23 cellular contexts compared by ENCODE assay signal in the genomic region with DNA sequence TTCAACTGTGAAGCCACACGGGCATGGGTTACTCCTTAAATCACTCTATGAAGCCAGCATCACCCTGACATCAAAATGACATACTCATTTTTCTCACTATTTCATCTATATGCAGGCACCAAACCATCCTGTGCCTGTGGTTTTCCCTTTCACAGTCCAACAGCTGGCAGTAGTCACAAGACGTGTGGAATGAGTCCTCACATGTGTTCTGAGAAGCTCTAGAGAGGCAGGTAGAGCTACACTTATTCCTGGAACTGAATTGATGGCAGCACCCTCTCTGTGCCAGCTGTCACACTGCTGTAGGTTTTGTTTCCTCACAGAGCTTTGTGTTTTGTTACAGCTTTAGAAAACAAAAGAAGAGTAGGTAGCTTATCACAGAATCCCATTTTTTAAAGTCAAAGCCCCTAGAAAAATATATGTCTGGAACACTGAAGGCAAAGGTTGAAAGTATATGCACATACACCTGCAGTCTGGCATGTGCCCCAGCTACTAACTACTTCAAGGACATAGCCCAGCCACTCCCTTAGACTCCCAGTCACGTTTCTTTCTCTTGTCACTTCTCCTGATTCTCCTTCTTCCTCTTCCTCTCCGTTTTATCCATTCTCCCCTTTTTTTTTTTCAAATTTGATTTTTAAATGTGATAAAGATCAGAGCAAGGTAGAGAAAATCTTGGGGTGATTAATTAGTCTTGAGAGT.
A peak's percentile ranks its signal among the peaks of the same experiment; 100 is the strongest.
DNase-seq lines count a peak whose midpoint lies in the region; ATAC-seq and TF ChIP-seq lines count a peak whose summit lies in the region.
"Had no signal": no experiment of that assay in that cellular context is flagged by ENCODE, and none has a peak within 500 bp of the region (broad histone marks: within the 10 kb centered on the region; RNA-seq: fewer than 3 reads in every experiment).

No MANE protein-coding gene starts in this region.

- H3K4me3 ChIP-seq in left lung: no peak overlapping the region
- H3K4me3 ChIP-seq: GM23338, PC-9, psoas muscle, smooth muscle cell had no signal

- H3K9me3 Mint-ChIP-seq in activated CD8-positive, alpha-beta T cell treated with anti-CD3 and anti-CD28 coated beads, Interleukin-2, amount 10 ng/mL, durations not matched to agents 7 days and 5 days (ENCODE audit: insufficient read depth): peaks cover 15% of the 10 kb centered on the region

- H3K27ac ChIP-seq in left lung: no peak overlapping the region
- H3K27ac ChIP-seq: PC-9, psoas muscle had no signal

- H3K36me3 ChIP-seq in left lung: peaks cover 0 to 3% of the 10 kb centered on the region in 2 donors

- CTCF ChIA-PET in activated CD8-positive, alpha-beta T cell treated with anti-CD3 and anti-CD28 coated beads, Interleukin-2, amount 10 ng/mL, durations not matched to agents 7 days and 5 days (lab: Charles Lee): no interaction called here

- POLR2A ChIA-PET in activated CD8-positive, alpha-beta T cell treated with anti-CD3 and anti-CD28 coated beads, Interleukin-2, amount 10 ng/mL, durations not matched to agents 7 days and 5 days (lab: Charles Lee): no interaction called here

- intact Hi-C loops in left lung (cut with DNase I): no loop called here

- H3K27me3 ChIP-seq in left lung: no peaks in the 10 kb centered on the region

- H3K36me3 Mint-ChIP-seq in activated CD8-positive, alpha-beta T cell treated with anti-CD3 and anti-CD28 coated beads, Interleukin-2, amount 10 ng/mL, durations not matched to agents 7 days and 5 days (ENCODE audit: low read depth): peaks cover 18% of the 10 kb centered on the region

- peak; percentile 6 for DNase-seq in DMS53 treated with DMSO at 0.1 percent for 48 hours (lab: John Stamatoyannopoulos, UW; ENCODE audit: unreplicated experiment)
- no peak for DNase-seq in activated CD8-positive, alpha-beta T cell treated with anti-CD3 and anti-CD28 coated beads, Interleukin-2, amount 10 ng/mL, durations not matched to agents 7 days and 5 days
- DNase-seq in HUDEP-2 (lab: John Stamatoyannopoulos, UW; ENCODE audit: unreplicated experiment in 76 of 76): no peak
- no peak for DNase-seq in NK-92 (lab: John Stamatoyannopoulos, UW; ENCODE audit: unreplicated experiment)
- no peak for DNase-seq in left lung
- DNase-seq in erythroblast (lab: John Stamatoyannopoulos, UW): no peak
- DNase-seq: activated CD4-positive, CD25-positive, alpha-beta regulatory T cell treated with anti-CD3 and anti-CD28 coated beads, Interleukin-2, amount 50 U/mL, for 72 hours; hypothalamus; KBM-7; kidney glomerular epithelial cell; NCI-H1092 treated with DMSO at 0.1 percent for 48 hours; NCI-H2107; NCI-H774; PC-9; psoas muscle; SK-N-SH; stimulated activated CD8-positive, alpha-beta memory T cell treated with anti-CD3 and anti-CD28 coated beads, Interleukin-4, amount 100 ng/mL, for 48 hours had no signal

- no peak overlapping the region for H3K27ac Mint-ChIP-seq in activated CD8-positive, alpha-beta T cell treated with anti-CD3 and anti-CD28 coated beads, Interleukin-2, amount 10 ng/mL, durations not matched to agents 7 days and 5 days
- H3K27ac Mint-ChIP-seq: activated naive CD8-positive, alpha-beta T cell; GM23338; mesothelial cell of epicardium had no signal

- no peak for TF ChIP-seq CTCF in left lung (IDR thresholded peaks at IDR 0.05)

- peaks cover 8% of the 10 kb centered on the region for H3K4me1 Mint-ChIP-seq in activated CD8-positive, alpha-beta T cell treated with anti-CD3 and anti-CD28 coated beads, Interleukin-2, amount 10 ng/mL, durations not matched to agents 7 days and 5 days (ENCODE audit: low read depth)
- H3K4me1 Mint-ChIP-seq: GM23338, mesothelial cell of epicardium had no signal

- peak; percentile 51 for ATAC-seq in GM18861 (IDR thresholded peaks at IDR 0.05; ENCODE audit: unreplicated experiment)
- ATAC-seq in HG03354 (IDR thresholded peaks at IDR 0.05; ENCODE audit: poor library complexity, severe bottlenecking, unreplicated experiment): peak; percentile 68
- peak; percentile 49 for ATAC-seq in activated CD8-positive, alpha-beta T cell treated with anti-CD3 and anti-CD28 coated beads, Interleukin-2, amount 10 ng/mL, durations not matched to agents 7 days and 5 days
- no peak for ATAC-seq in left lung
- ATAC-seq: GM23338 had no signal

- H3K9me3 ChIP-seq in left lung: peaks cover 0 to 20% of the 10 kb centered on the region in 2 donors

- no peaks in the 10 kb centered on the region for H3K27me3 Mint-ChIP-seq in activated CD8-positive, alpha-beta T cell treated with anti-CD3 and anti-CD28 coated beads, Interleukin-2, amount 10 ng/mL, durations not matched to agents 7 days and 5 days (ENCODE audit: low read depth)
- H3K27me3 Mint-ChIP-seq: activated naive CD8-positive, alpha-beta T cell had no signal

- no peak overlapping the region for H3K4me3 Mint-ChIP-seq in activated CD8-positive, alpha-beta T cell treated with anti-CD3 and anti-CD28 coated beads, Interleukin-2, amount 10 ng/mL, durations not matched to agents 7 days and 5 days
- H3K4me3 Mint-ChIP-seq: activated naive CD8-positive, alpha-beta T cell; GM23338; mesothelial cell of epicardium had no signal

- H3K4me1 ChIP-seq in left lung: no peaks in the 10 kb centered on the region
- H3K4me1 ChIP-seq: psoas muscle had no signal

- TF ChIP-seq POLR2A in erythroblast (IDR thresholded peaks at IDR 0.05; ENCODE audit: low read length): no peak
